ENCODE assay signal across 24 cellular contexts in the genomic region with DNA sequence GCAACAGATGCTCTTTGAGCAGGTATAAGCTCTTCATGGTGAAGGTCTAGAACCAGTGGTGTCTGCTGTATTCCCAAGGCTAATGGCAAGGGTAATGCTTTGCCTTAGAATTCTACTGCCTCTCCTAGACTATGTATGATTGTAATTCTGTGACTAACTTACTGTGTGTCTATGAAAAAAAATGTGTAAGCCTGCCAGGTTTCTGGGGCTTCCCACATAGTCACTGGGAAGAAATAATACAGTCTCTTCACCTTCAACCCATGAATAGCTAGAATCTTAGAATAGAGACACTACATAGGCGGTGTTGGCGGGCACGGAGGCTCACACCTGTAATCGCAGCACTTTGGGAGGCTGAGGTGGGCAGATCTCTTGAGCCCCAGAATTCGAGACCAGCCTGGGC.
DNase-seq lines count a peak whose midpoint lies in the region; ATAC-seq and TF ChIP-seq lines count a peak whose summit lies in the region.
"Had no signal": no experiment of that assay in that cellular context is flagged by ENCODE, and none has a peak within 500 bp of the region (broad histone marks: within the 10 kb centered on the region; RNA-seq: fewer than 3 reads in every experiment).

No MANE protein-coding gene starts in this region.

- H3K4ac ChIP-seq in IMR-90 (ENCODE audit: low read depth, low read length): no peak overlapping the region

- no peak overlapping the region for H3K27ac ChIP-seq in IMR-90 (ENCODE audit: insufficient read depth, low read length)
- no peak overlapping the region for H3K27ac ChIP-seq in brain microvascular endothelial cell
- H3K27ac ChIP-seq in foreskin keratinocyte: no peak overlapping the region
- H3K27ac ChIP-seq: BLaER1 had no signal

- dilution Hi-C loops in IMR-90 (cut with HindIII; ENCODE audit: low sequenced_read_pairs, unreplicated experiment): no loop called here

- no peak overlapping the region for H3K4me2 ChIP-seq in IMR-90 (ENCODE audit: low read depth, low read length)
- H3K4me2 ChIP-seq: BLaER1, SK-N-SH had no signal

- POLR2A ChIA-PET in IMR-90 (lab: Charles Lee; ENCODE audit: unreplicated experiment): no interaction called here

- TF ChIP-seq RAD21 in IMR-90 (IDR thresholded peaks at IDR 0.05; ENCODE audit: low read length): no peak

- no peaks in the 10 kb centered on the region for H3K27me3 ChIP-seq in IMR-90 (ENCODE audit: control insufficient read depth, insufficient read depth, low read length)
- H3K27me3 ChIP-seq in brain microvascular endothelial cell (replicated peaks): no peaks in the 10 kb centered on the region
- no peaks in the 10 kb centered on the region for H3K27me3 ChIP-seq in foreskin keratinocyte
- H3K27me3 ChIP-seq: BLaER1 had no signal

- H3K9me3 ChIP-seq in IMR-90 (ENCODE audit: control insufficient read depth, insufficient read depth, low read length): no peaks in the 10 kb centered on the region
- H3K9me3 ChIP-seq: BLaER1, SK-N-SH had no signal

- H3K27me3 Mint-ChIP-seq in immature natural killer cell (ENCODE audit: low read depth in 3 of 3): peaks cover 3 to 4% (median 4%) of the 10 kb centered on the region in 3 donors
- H3K27me3 Mint-ChIP-seq: CD4-positive, CD25-positive, alpha-beta regulatory T cell had no signal

- TF ChIP-seq POLR2A in IMR-90 (IDR thresholded peaks at IDR 0.05; ENCODE audit: low read depth, low read length): no peak

- no peak overlapping the region for H3K14ac ChIP-seq in IMR-90 (replicated peaks; ENCODE audit: low read depth, low read length)

- H3K36me3 ChIP-seq in IMR-90 (ENCODE audit: control insufficient read depth, insufficient read depth, low read length) (no peaks in the 10 kb centered on the region), brain microvascular endothelial cell (replicated peaks) (no peaks in the 10 kb centered on the region)
- H3K36me3 ChIP-seq: BLaER1 had no signal

- no peak overlapping the region for H3K9ac ChIP-seq in IMR-90 (ENCODE audit: low read depth, low read length)
- H3K9ac ChIP-seq: BLaER1, SK-N-SH had no signal

- no peak overlapping the region for H4K91ac ChIP-seq in IMR-90 (ENCODE audit: insufficient read depth, low read depth, low read length)

- no peaks in the 10 kb centered on the region for H3K4me1 Mint-ChIP-seq in immature natural killer cell
- H3K4me1 Mint-ChIP-seq: CD4-positive, CD25-positive, alpha-beta regulatory T cell had no signal

- intact Hi-C loops in IMR-90 (cut with micrococcal nuclease): no loop called here

- H3K23ac ChIP-seq in IMR-90 (ENCODE audit: low read depth, low read length): no peak overlapping the region

- H4K8ac ChIP-seq in IMR-90 (ENCODE audit: low read depth in 2 of 2, low read length in 2 of 2): no peak overlapping the region

- H3K9me3 Mint-ChIP-seq in immature natural killer cell: no peaks in the 10 kb centered on the region

- peaks cover 3% of the 10 kb centered on the region for H3K9me1 ChIP-seq in IMR-90 (ENCODE audit: insufficient read depth, low read length)

- DNase-seq in EH (ENCODE audit: low read depth): peak; percentile 44
- peak; percentile 69 for DNase-seq in IMR-90
- peak; percentile 37 for DNase-seq in brain microvascular endothelial cell
- peak in 1 of 2 donors; percentile 49 for DNase-seq in foreskin keratinocyte
- DNase-seq in stimulated activated naive CD8-positive, alpha-beta T cell treated with anti-CD3 and anti-CD28 coated beads, Interleukin-15, Interleukin-2, amounts not matched to agents 100 U/mL and 50 U/mL, for 24 hours: no peak
- DNase-seq in immature natural killer cell: no peak
- no peak for DNase-seq in UCSD-AML1 (lab: John Stamatoyannopoulos, UW; ENCODE audit: unreplicated experiment)
- DNase-seq: CD4-positive, CD25-positive, alpha-beta regulatory T cell; DMS153; DND-41; HCEC 1CT; Karpas-422; NCI-H1092 treated with DMSO at 0.1 percent for 48 hours; NCI-H1436; NCI-H187; NCI-H2081 treated with DMSO at 0.1 percent for 48 hours; NCI-H2171; NCI-H345; NCI-H510A treated with DMSO at 0.1 percent for 48 hours; NCI-H774; PC-3; SK-N-SH had no signal

- H4K20me1 ChIP-seq in IMR-90 (ENCODE audit: insufficient read depth, low read length): no peaks in the 10 kb centered on the region
- H4K20me1 ChIP-seq: BLaER1 had no signal

- no peak overlapping the region for H3K27ac Mint-ChIP-seq in immature natural killer cell
- H3K27ac Mint-ChIP-seq: CD4-positive, CD25-positive, alpha-beta regulatory T cell had no signal

- no peak overlapping the region for H2AK9ac ChIP-seq in IMR-90 (replicated peaks; ENCODE audit: low read depth, low read length, poor library complexity)

- H2AFZ ChIP-seq in IMR-90 (replicated peaks; ENCODE audit: low read length, poor library complexity): no peak overlapping the region

- no peak for TF ChIP-seq CTCF in IMR-90 (conservative IDR thresholded peaks at IDR 0.05; ENCODE audit: low read depth, low read length)
- TF ChIP-seq CTCF in brain microvascular endothelial cell (IDR thresholded peaks at IDR 0.05; ENCODE audit: low read depth, low read length, missing control alignments): no peak
- TF ChIP-seq CTCF in foreskin keratinocyte (conservative IDR thresholded peaks at IDR 0.05): no peak

- no peaks in the 10 kb centered on the region; a peak in 1 of 4 replicates for H3K79me1 ChIP-seq in IMR-90 (ENCODE audit: low read depth in 1 of 2, low read length in 2 of 2)

- CTCF ChIA-PET in IMR-90 (lab: Yijun Ruan, JAX): no interaction called here

- H2BK120ac ChIP-seq in IMR-90 (ENCODE audit: low read depth, low read length): no peak overlapping the region

- no peak overlapping the region for H2BK15ac ChIP-seq in IMR-90 (ENCODE audit: low read depth, low read length)

- WGBS in IMR-90 (ENCODE audit: extremely low coverage in 2 of 2, insufficient read length in 1 of 2), 2 experiments: no CpG with 5 or more reads among the region's 5 CpGs

- no TSS peak for BruUV-seq in IMR-90 (replicated peaks; lab: Mats Ljungman, UMichigan)

- in situ Hi-C loops in IMR-90 (cut with MboI; ENCODE audit: low sequenced_read_pairs): no loop called here
- in situ Hi-C loops in brain microvascular endothelial cell (cut with HindIII; ENCODE audit: low pct_ligation_motif_present, low sequenced_read_pairs): no loop called here

- H3K4me3 ChIP-seq in IMR-90 (ENCODE audit: insufficient read depth, low read depth, low read length) (no peak overlapping the region), brain microvascular endothelial cell (ENCODE audit: low read depth, low read length) (no peak overlapping the region)
- H3K4me3 ChIP-seq: BLaER1 had no signal

- no peaks in the 10 kb centered on the region for H3K36me3 Mint-ChIP-seq in immature natural killer cell
- H3K36me3 Mint-ChIP-seq: CD4-positive, CD25-positive, alpha-beta regulatory T cell had no signal

- no peak overlapping the region for H2BK5ac ChIP-seq in IMR-90 (ENCODE audit: low read depth, low read length, poor library complexity, severe bottlenecking)

- H4K5ac ChIP-seq in IMR-90 (ENCODE audit: low read depth, low read length): no peak overlapping the region

- H2AK5ac ChIP-seq in IMR-90 (ENCODE audit: low read depth, low read length): no peak overlapping the region

- ATAC-seq in IMR-90 (ENCODE audit: low read depth): no peak
- ATAC-seq in foreskin keratinocyte: peak; percentile 17
- ATAC-seq in HG03139 (IDR thresholded peaks at IDR 0.05; ENCODE audit: unreplicated experiment): no peak
- no peak for ATAC-seq in stimulated activated naive CD8-positive, alpha-beta T cell treated with anti-CD3 and anti-CD28 coated beads, Interleukin-15, Interleukin-2, amounts not matched to agents 100 U/mL and 50 U/mL, for 24 hours
- ATAC-seq: PC-3 had no signal

- no peak overlapping the region for H2BK20ac ChIP-seq in IMR-90 (ENCODE audit: low read depth, low read length)

- H3K4me1 ChIP-seq in IMR-90 (ENCODE audit: control insufficient read depth, insufficient read depth, low read length) (peaks cover 2% of the 10 kb centered on the region), foreskin keratinocyte (peaks cover 28% of the 10 kb centered on the region)
- H3K4me1 ChIP-seq: BLaER1 had no signal

- H3K56ac ChIP-seq in IMR-90 (ENCODE audit: extremely low read depth, insufficient read depth, low read length): no peak overlapping the region

- no peak overlapping the region for H3K4me3 Mint-ChIP-seq in immature natural killer cell
- H3K4me3 Mint-ChIP-seq: CD4-positive, CD25-positive, alpha-beta regulatory T cell had no signal

- H3K18ac ChIP-seq in IMR-90 (ENCODE audit: low read depth, low read length): no peak overlapping the region

TF ChIP-seq in IMR-90, 13 proteins besides CTCF, POLR2A, EP300 and RAD21 (continues in another document):
- TF ChIP-seq CEBPB (IDR thresholded peaks at IDR 0.05; ENCODE audit: low read depth, low read length): no peak
- no peak for TF ChIP-seq NFE2L2 (IDR thresholded peaks at IDR 0.05; ENCODE audit: low read depth, low read length)
- TF ChIP-seq, protein P1, sequence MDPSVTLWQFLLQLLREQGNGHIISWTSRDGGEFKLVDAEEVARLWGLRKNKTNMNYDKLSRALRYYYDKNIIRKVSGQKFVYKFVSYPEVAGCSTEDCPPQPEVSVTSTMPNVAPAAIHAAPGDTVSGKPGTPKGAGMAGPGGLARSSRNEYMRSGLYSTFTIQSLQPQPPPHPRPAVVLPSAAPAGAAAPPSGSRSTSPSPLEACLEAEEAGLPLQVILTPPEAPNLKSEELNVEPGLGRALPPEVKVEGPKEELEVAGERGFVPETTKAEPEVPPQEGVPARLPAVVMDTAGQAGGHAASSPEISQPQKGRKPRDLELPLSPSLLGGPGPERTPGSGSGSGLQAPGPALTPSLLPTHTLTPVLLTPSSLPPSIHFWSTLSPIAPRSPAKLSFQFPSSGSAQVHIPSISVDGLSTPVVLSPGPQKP (IDR thresholded peaks at IDR 0.05; ENCODE audit: borderline replicate concordance, low read depth, low read length): no peak
- TF ChIP-seq MAFK (IDR thresholded peaks at IDR 0.05; ENCODE audit: low read depth, low read length): no peak
- no peak for TF ChIP-seq CHD1 (IDR thresholded peaks at IDR 0.05; ENCODE audit: low read depth, low read length)
- TF ChIP-seq BHLHE40 (IDR thresholded peaks at IDR 0.05; ENCODE audit: low read depth, low read length): no peak
- TF ChIP-seq FOS (IDR thresholded peaks at IDR 0.05; ENCODE audit: low read depth, low read length): no peak
- TF ChIP-seq, protein P2, sequence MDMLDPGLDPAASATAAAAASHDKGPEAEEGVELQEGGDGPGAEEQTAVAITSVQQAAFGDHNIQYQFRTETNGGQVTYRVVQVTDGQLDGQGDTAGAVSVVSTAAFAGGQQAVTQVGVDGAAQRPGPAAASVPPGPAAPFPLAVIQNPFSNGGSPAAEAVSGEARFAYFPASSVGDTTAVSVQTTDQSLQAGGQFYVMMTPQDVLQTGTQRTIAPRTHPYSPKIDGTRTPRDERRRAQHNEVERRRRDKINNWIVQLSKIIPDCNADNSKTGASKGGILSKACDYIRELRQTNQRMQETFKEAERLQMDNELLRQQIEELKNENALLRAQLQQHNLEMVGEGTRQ (IDR thresholded peaks at IDR 0.05; ENCODE audit: low read depth, low read length): no peak
- no peak for TF ChIP-seq SMC3 (IDR thresholded peaks at IDR 0.05; ENCODE audit: low read depth, low read length)
- TF ChIP-seq MAZ (IDR thresholded peaks at IDR 0.05; ENCODE audit: borderline replicate concordance, low read depth, low read length): no peak
- no peak for TF ChIP-seq RCOR1 (IDR thresholded peaks at IDR 0.05; ENCODE audit: insufficient replicate concordance, low read length)
- no peak for TF ChIP-seq MXI1 (IDR thresholded peaks at IDR 0.05; ENCODE audit: borderline replicate concordance, low read depth, low read length)

Comparison
In these comparisons a context has a peak if more than half of its experiments do, and no peak if none do; other contexts are left out.
1. DNase-seq: peak in EH (single experiment), IMR-90 (single experiment) and brain microvascular endothelial cell (single experiment); none in stimulated activated naive CD8-positive, alpha-beta T cell treated with anti-CD3 and anti-CD28 coated beads, Interleukin-15, Interleukin-2, amounts not matched to agents 100 U/mL and 50 U/mL, for 24 hours (single experiment), immature natural killer cell (0 of 3) and UCSD-AML1 (single experiment).